ENCODE assay signal across 8 cellular contexts in the genomic region with DNA sequence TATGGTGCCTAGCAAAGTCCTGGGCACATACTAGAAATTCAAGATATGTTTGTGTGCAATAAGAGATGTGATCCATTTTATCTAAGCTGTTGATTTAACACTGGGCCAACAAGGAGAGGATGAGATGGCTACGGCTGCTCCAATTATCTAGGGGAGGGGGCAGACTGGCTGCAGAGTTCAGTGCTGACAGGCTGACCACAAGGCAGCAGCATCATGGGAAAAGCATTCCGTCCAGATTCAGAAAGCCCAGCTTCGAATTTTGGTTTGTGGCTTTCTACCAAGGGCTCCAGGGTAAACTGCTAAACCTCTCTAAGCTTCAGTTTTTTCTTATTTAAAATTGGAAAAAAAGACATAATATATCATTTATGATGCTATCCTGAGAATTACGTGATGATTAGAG.
"Had no signal": no experiment of that assay in that cellular context is flagged by ENCODE, and none has a peak within 500 bp of the region (broad histone marks: within the 10 kb centered on the region; RNA-seq: fewer than 3 reads in every experiment).

No MANE protein-coding gene starts in this region.

- DNase-seq: H9, HCEC 1CT, KBM-7 had no signal

- H3K4me3 ChIP-seq: GM23338 had no signal

- FAIRE-seq: H1, H54, HepG2 had no signal

- H3K27ac ChIP-seq: HL-60 had no signal
